In genomic region chr4:168723020-168723419, GRCh38 we compare ENCODE assay signal across 11 cellular contexts.
DNase-seq lines count a peak whose midpoint lies in the region; ATAC-seq and TF ChIP-seq lines count a peak whose summit lies in the region.
"Had no signal": no experiment of that assay in that cellular context is flagged by ENCODE, and none has a peak within 500 bp of the region (broad histone marks: within the 10 kb centered on the region; RNA-seq: fewer than 3 reads in every experiment).

No MANE protein-coding gene starts in this region.

- no peak overlapping the region for H4K8ac ChIP-seq in mesendoderm (ENCODE audit: low read depth, low read length)

- H3K4ac ChIP-seq in mesendoderm (ENCODE audit: low read depth, low read length), result no peak overlapping the region

- no peaks in the 10 kb centered on the region for H3K36me3 Mint-ChIP-seq in activated CD4-positive, alpha-beta T cell treated with anti-CD3 and anti-CD28 coated beads for 36 hours (ENCODE audit: low read depth)

- TF ChIP-seq POLR2A in stomach (IDR thresholded peaks at IDR 0.05), result no peak

- H2AK5ac ChIP-seq in mesendoderm (ENCODE audit: low read length), result no peak overlapping the region

- no peak overlapping the region for H3K4me3 Mint-ChIP-seq in activated CD4-positive, alpha-beta T cell treated with anti-CD3 and anti-CD28 coated beads for 36 hours

- H3K27me3 ChIP-seq in stomach (no peaks in the 10 kb centered on the region), mesendoderm (ENCODE audit: insufficient read depth, low read length, poor library complexity) (no peaks in the 10 kb centered on the region)
- H3K27me3 ChIP-seq: Peyer's patch had no signal

- H4K5ac ChIP-seq in mesendoderm (ENCODE audit: low read length), result no peak overlapping the region

- CTCF ChIA-PET in activated CD4-positive, alpha-beta T cell treated with anti-CD3 and anti-CD28 coated beads for 36 hours (lab: Charles Lee), result no interaction called here

- no peak overlapping the region for H3K4me2 ChIP-seq in mesendoderm (ENCODE audit: low read length)

- H3K4me1 ChIP-seq in stomach (peaks cover 0 to 4% (median 0%) of the 10 kb centered on the region in 4 donors), mesendoderm (ENCODE audit: control insufficient read depth, low read depth, low read length) (no peaks in the 10 kb centered on the region)
- H3K4me1 ChIP-seq: Peyer's patch had no signal

- H2BK5ac ChIP-seq in mesendoderm (ENCODE audit: low read length), result no peak overlapping the region

- DNase-seq in activated CD4-positive, alpha-beta T cell treated with anti-CD3 and anti-CD28 coated beads for 36 hours, result no peak
- no peak for DNase-seq in activated CD4-positive, alpha-beta T cell treated with anti-CD3 and anti-CD28 coated beads for 1 hour
- DNase-seq in fibroblast of villous mesenchyme (ENCODE audit: low read depth), result peak; percentile 64
- DNase-seq in stomach, result no peak
- no peak for DNase-seq in midbrain (lab: John Stamatoyannopoulos, UW)
- no peak for DNase-seq in mesendoderm
- DNase-seq: caudate nucleus, NCI-H1048, Peyer's patch had no signal

- TF ChIP-seq EP300 in stomach (IDR thresholded peaks at IDR 0.05), result no peak

- peaks cover 25% of the 10 kb centered on the region for H3K4me1 Mint-ChIP-seq in activated CD4-positive, alpha-beta T cell treated with anti-CD3 and anti-CD28 coated beads for 36 hours

- H3K4me3 ChIP-seq in fibroblast of villous mesenchyme (ENCODE audit: low read depth, low read length) (no peak overlapping the region), stomach (no peak overlapping the region), mesendoderm (ENCODE audit: low read length) (no peak overlapping the region)
- H3K4me3 ChIP-seq: Peyer's patch had no signal

- POLR2A ChIA-PET in activated CD4-positive, alpha-beta T cell treated with anti-CD3 and anti-CD28 coated beads for 36 hours (lab: Charles Lee), result no interaction called here

- no peak overlapping the region for H2BK15ac ChIP-seq in mesendoderm (replicated peaks; ENCODE audit: low read depth)

- H3K18ac ChIP-seq in mesendoderm (ENCODE audit: low read length), result no peak overlapping the region

- peaks cover 8% of the 10 kb centered on the region for H3K27me3 Mint-ChIP-seq in activated CD4-positive, alpha-beta T cell treated with anti-CD3 and anti-CD28 coated beads for 36 hours

- TF ChIP-seq CTCF in fibroblast of villous mesenchyme (IDR thresholded peaks at IDR 0.05; ENCODE audit: insufficient read depth, low read depth, low read length) (no peak), stomach (IDR thresholded peaks at IDR 0.05) (no peak)

- no peak overlapping the region for H3K23ac ChIP-seq in mesendoderm (ENCODE audit: low read length)

- H3K9me3 Mint-ChIP-seq in activated CD4-positive, alpha-beta T cell treated with anti-CD3 and anti-CD28 coated beads for 36 hours (ENCODE audit: low read depth), result peaks cover 4% of the 10 kb centered on the region

- no peak overlapping the region for H3K56ac ChIP-seq in mesendoderm (ENCODE audit: low read length)

- H3K9ac ChIP-seq in mesendoderm (ENCODE audit: low read length), result no peak overlapping the region

- no peak overlapping the region for H2BK120ac ChIP-seq in mesendoderm (ENCODE audit: low read depth, low read length)

- no peaks in the 10 kb centered on the region for H3K79me2 ChIP-seq in mesendoderm (ENCODE audit: control insufficient read depth, insufficient read depth, low read length)

- peak; percentile 24 for ATAC-seq in activated CD4-positive, alpha-beta T cell treated with anti-CD3 and anti-CD28 coated beads for 36 hours
- ATAC-seq in SK-N-SH treated with all-trans-retinoic acid at 6 μM for 48 hours (peak; percentile 32), HG02571 (IDR thresholded peaks at IDR 0.05; ENCODE audit: unreplicated experiment) (no peak)

- H3K27ac Mint-ChIP-seq in activated CD4-positive, alpha-beta T cell treated with anti-CD3 and anti-CD28 coated beads for 36 hours, result peak overlapping the region; percentile 27

- H3K79me1 ChIP-seq in mesendoderm (ENCODE audit: low read length), result no peaks in the 10 kb centered on the region

- H3K27ac ChIP-seq in stomach (peak overlapping the region in 3 of 5 donors; percentile 1 to 31 (median 8)), mesendoderm (ENCODE audit: low read depth, low read length) (no peak overlapping the region)

- intact Hi-C loops in activated CD4-positive, alpha-beta T cell treated with anti-CD3 and anti-CD28 coated beads for 36 hours (cut with DNase I, micrococcal nuclease), result loop anchor here in 1 of 2 experiments (5.0 kb wide), 1 partner anchor 139 kb away; no protein-coding TSS in a partner anchor
- intact Hi-C loops in stomach (cut with DNase I; ENCODE audit: low total_unique reads), result no loop called here

- no peaks in the 10 kb centered on the region for H3K36me3 ChIP-seq in stomach
- no peaks in the 10 kb centered on the region for H3K36me3 ChIP-seq in mesendoderm (ENCODE audit: control insufficient read depth, insufficient read depth, low read length)
- H3K36me3 ChIP-seq: Peyer's patch had no signal

- no peaks in the 10 kb centered on the region for H3K9me3 ChIP-seq in stomach
- H3K9me3 ChIP-seq: Peyer's patch had no signal

- WGBS in stomach, 5 donors, result 41 to 66% (median 54%) methylated on average over 3 of the region's 3 CpGs
- no CpG with 5 or more reads among the region's 3 CpGs for WGBS in mesendoderm (ENCODE audit: extremely low coverage, insufficient coverage, low lambda C conversion rate)

TF ChIP-seq in SK-N-SH treated with all-trans-retinoic acid at 6 μM for 48 hours, 23 proteins besides CTCF, POLR2A, EP300 and RAD21 (continues in another document):
- TF ChIP-seq POU6F1 (CRISPR knock-in tag; IDR thresholded peaks at IDR 0.05; ENCODE audit: borderline replicate concordance, low read depth) (no peak), CSRNP3 (CRISPR knock-in tag; IDR thresholded peaks at IDR 0.05) (no peak), ZNF565 (CRISPR knock-in tag; conservative IDR thresholded peaks at IDR 0.05; ENCODE audit: low read depth) (no peak), ZFP30 (CRISPR knock-in tag; IDR thresholded peaks at IDR 0.05) (no peak), PPARA (CRISPR knock-in tag; IDR thresholded peaks at IDR 0.05; ENCODE audit: borderline replicate concordance) (no peak), SNAI2 (CRISPR knock-in tag; IDR thresholded peaks at IDR 0.05) (no peak), BACH2 (CRISPR knock-in tag; IDR thresholded peaks at IDR 0.05; ENCODE audit: borderline replicate concordance) (no peak), ZC3H10 (CRISPR knock-in tag; IDR thresholded peaks at IDR 0.05) (no peak), ZFP3 (CRISPR knock-in tag; IDR thresholded peaks at IDR 0.05) (no peak), TOX (CRISPR knock-in tag; IDR thresholded peaks at IDR 0.05; ENCODE audit: borderline replicate concordance) (no peak), TCF4 (CRISPR knock-in tag; IDR thresholded peaks at IDR 0.05; ENCODE audit: borderline replicate concordance) (no peak), PATZ1 (CRISPR knock-in tag; IDR thresholded peaks at IDR 0.05; ENCODE audit: borderline replicate concordance) (no peak), OSR1 (CRISPR knock-in tag; IDR thresholded peaks at IDR 0.05) (no peak), RARB (CRISPR knock-in tag; IDR thresholded peaks at IDR 0.05) (no peak)
